In genomic region chr15:59722032-59722431, GRCh38 we compare ENCODE assay signal across 17 cellular contexts.
"Had no signal": no experiment of that assay in that cellular context is flagged by ENCODE, and none has a peak within 500 bp of the region (broad histone marks: within the 10 kb centered on the region; RNA-seq: fewer than 3 reads in every experiment).

No MANE protein-coding gene starts in this region.

- FAIRE-seq: RCC 7860 had no signal

- DNase-seq: Karpas-422, KG1, MG63, NCI-H1092 treated with DMSO at 0.1 percent for 48 hours, NCI-H1436, NCI-H187, NCI-H2029, NCI-H2081 treated with DMSO at 0.1 percent for 48 hours, NCI-H2171, NCI-H345, NCI-H446 treated with DMSO at 0.1 percent for 48 hours, NCI-H510A treated with DMSO at 0.1 percent for 48 hours, NCI-H526, Right ventricle myocardium superior, RPMI8226, SIG-M5 had no signal
